In the genomic region with DNA sequence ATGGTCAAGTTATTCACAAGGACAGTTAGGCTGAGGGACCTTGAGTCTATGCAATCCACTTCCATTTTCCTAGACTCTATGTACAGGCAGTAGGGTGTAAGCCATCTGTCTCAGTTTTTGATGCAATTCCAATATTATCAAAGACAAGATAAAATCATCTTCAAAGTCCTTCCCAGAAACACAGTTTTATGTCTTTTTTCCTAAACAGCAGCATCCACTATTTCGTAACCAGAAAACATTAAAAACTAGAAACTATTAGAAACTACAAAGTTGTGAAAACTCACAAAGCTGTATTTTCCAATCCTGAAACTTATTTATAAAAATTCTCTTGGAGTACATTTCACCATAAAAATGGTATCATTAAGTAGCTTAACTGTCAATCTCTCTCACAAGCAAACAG, we compare ENCODE assay signal across 24 cellular contexts.
DNase-seq lines count a peak whose midpoint lies in the region; ATAC-seq and TF ChIP-seq lines count a peak whose summit lies in the region.
"Had no signal": no experiment of that assay in that cellular context is flagged by ENCODE, and none has a peak within 500 bp of the region (broad histone marks: within the 10 kb centered on the region; RNA-seq: fewer than 3 reads in every experiment).

No MANE protein-coding gene starts in this region.

- WGBS in heart left ventricle, 4 donors, result 93 to 99% (median 97%) methylated on average over 1 of the region's 1 CpG

- H3K27me3 ChIP-seq in cardiac muscle cell, result no peaks in the 10 kb centered on the region
- no peaks in the 10 kb centered on the region for H3K27me3 ChIP-seq in heart left ventricle
- H3K27me3 ChIP-seq: BE2C; BLaER1 treated with 17β-estradiol and CSF1 and Interleukin-3, amounts not matched to agents 10 nM and 100 nM had no signal

- TF ChIP-seq POLR2A in heart left ventricle (IDR thresholded peaks at IDR 0.05), result no peak

- peaks cover 0 to 1% of the 10 kb centered on the region in 2 donors for H3K9me3 Mint-ChIP-seq in effector memory CD8-positive, alpha-beta T cell
- no peaks in the 10 kb centered on the region for H3K9me3 Mint-ChIP-seq in stimulated activated effector memory CD8-positive, alpha-beta T cell treated with anti-CD3 and anti-CD28 coated beads, Interleukin-12 subunit alpha, Interleukin-12 subunit beta, amount 100 ng/mL, for 72 hours
- H3K9me3 Mint-ChIP-seq: GM23338, H9 had no signal

- peaks cover 21 to 35% of the 10 kb centered on the region in 2 donors for H3K4me1 Mint-ChIP-seq in effector memory CD8-positive, alpha-beta T cell (ENCODE audit: low read depth in 2 of 2)
- H3K4me1 Mint-ChIP-seq in stimulated activated effector memory CD8-positive, alpha-beta T cell treated with anti-CD3 and anti-CD28 coated beads, Interleukin-12 subunit alpha, Interleukin-12 subunit beta, amount 100 ng/mL, for 72 hours, result peaks cover 36% of the 10 kb centered on the region
- H3K4me1 Mint-ChIP-seq: CD14-positive monocyte had no signal

- peak overlapping the region; percentile 8 to 74 for H3K27ac Mint-ChIP-seq in effector memory CD8-positive, alpha-beta T cell
- H3K27ac Mint-ChIP-seq in stimulated activated effector memory CD8-positive, alpha-beta T cell treated with anti-CD3 and anti-CD28 coated beads, Interleukin-12 subunit alpha, Interleukin-12 subunit beta, amount 100 ng/mL, for 72 hours, result peak overlapping the region; percentile 21
- H3K27ac Mint-ChIP-seq: CD4-positive, alpha-beta T cell; H9 had no signal

- H3K4me1 ChIP-seq in cardiac muscle cell (ENCODE audit: low read depth), result peaks cover 41% of the 10 kb centered on the region
- peaks cover 0 to 45% (median 21%) of the 10 kb centered on the region in 12 donors for H3K4me1 ChIP-seq in heart left ventricle
- H3K4me1 ChIP-seq: A549, BE2C had no signal

- no peak for ATAC-seq in heart left ventricle
- ATAC-seq in effector memory CD8-positive, alpha-beta T cell (replicated peaks), result no peak
- no peak for ATAC-seq in stimulated activated effector memory CD8-positive, alpha-beta T cell treated with anti-CD3 and anti-CD28 coated beads, Interleukin-12 subunit alpha, Interleukin-12 subunit beta, amount 100 ng/mL, for 72 hours
- ATAC-seq in HG03095 (IDR thresholded peaks at IDR 0.05; ENCODE audit: unreplicated experiment), result no peak
- no peak for ATAC-seq in HG03139 (IDR thresholded peaks at IDR 0.05; ENCODE audit: unreplicated experiment)
- ATAC-seq: A549, GM12878, GM23338, HCT116 had no signal

- intact Hi-C loops in heart left ventricle (cut with DNase I), result loop anchor here in 2 of 10 donors (5.0 to 10.0 kb wide), 2 partner anchors 90 to 92 kb away; partner anchors contain the start of gene EPS15 (in 2 of the 2)

- H3K27ac ChIP-seq in cardiac muscle cell (peak overlapping the region; percentile 95), heart left ventricle (no peak overlapping the region)
- H3K27ac ChIP-seq: A549 had no signal

- peaks cover 30% of the 10 kb centered on the region for H3K36me3 Mint-ChIP-seq in effector memory CD8-positive, alpha-beta T cell (ENCODE audit: insufficient read depth)
- peaks cover 84% of the 10 kb centered on the region for H3K36me3 Mint-ChIP-seq in stimulated activated effector memory CD8-positive, alpha-beta T cell treated with anti-CD3 and anti-CD28 coated beads, Interleukin-12 subunit alpha, Interleukin-12 subunit beta, amount 100 ng/mL, for 72 hours

- H3K36me3 ChIP-seq in cardiac muscle cell (no peaks in the 10 kb centered on the region), heart left ventricle (peaks cover 0 to 49% (median 37%) of the 10 kb centered on the region in 9 donors)
- H3K36me3 ChIP-seq: BE2C had no signal

- DNase-seq in cardiac muscle cell (ENCODE audit: low read depth in 1 of 2, low spot score in 1 of 2) (no peak), heart left ventricle (no peak), MV-4-11 (lab: John Stamatoyannopoulos, UW) (no peak)
- DNase-seq in effector memory CD8-positive, alpha-beta T cell, result no peak
- DNase-seq in stimulated activated effector memory CD8-positive, alpha-beta T cell treated with anti-CD3 and anti-CD28 coated beads, Interleukin-12 subunit alpha, Interleukin-12 subunit beta, amount 100 ng/mL, for 72 hours (ENCODE audit: low spot score in 2 of 2), result no peak
- DNase-seq: 8988T; ACHN; AML-193; BE2C; CD4-positive, alpha-beta T cell; CD8-positive, alpha-beta memory T cell; DMS 273 treated with DMSO at 0.1 percent for 48 hours; DMS79; EL; GDM1; H9 had no signal

- H3K4me3 ChIP-seq in cardiac muscle cell, result no peak overlapping the region
- H3K4me3 ChIP-seq in heart left ventricle, result no peak overlapping the region
- H3K4me3 ChIP-seq: A549; BLaER1 treated with 17β-estradiol and CSF1 and Interleukin-3, amounts not matched to agents 10 nM and 100 nM; GM12878; GM23338 had no signal

- H3K9me3 ChIP-seq in cardiac muscle cell (ENCODE audit: low read depth) (no peaks in the 10 kb centered on the region), heart left ventricle (peaks cover 0 to 11% (median 0%) of the 10 kb centered on the region in 12 donors)
- H3K9me3 ChIP-seq: A549; BE2C; BLaER1 treated with 17β-estradiol and CSF1 and Interleukin-3, amounts not matched to agents 10 nM and 100 nM had no signal

- H3K27me3 Mint-ChIP-seq in effector memory CD8-positive, alpha-beta T cell, result no peaks in the 10 kb centered on the region
- H3K27me3 Mint-ChIP-seq: CD4-positive, alpha-beta T cell had no signal

- TF ChIP-seq CTCF in cardiac muscle cell (IDR thresholded peaks at IDR 0.05; ENCODE audit: low read depth, low read length), result no peak
- TF ChIP-seq CTCF in heart left ventricle (IDR thresholded peaks at IDR 0.05), result no peak

- H3K4me3 Mint-ChIP-seq in effector memory CD8-positive, alpha-beta T cell, result no peak overlapping the region
- no peak overlapping the region for H3K4me3 Mint-ChIP-seq in stimulated activated effector memory CD8-positive, alpha-beta T cell treated with anti-CD3 and anti-CD28 coated beads, Interleukin-12 subunit alpha, Interleukin-12 subunit beta, amount 100 ng/mL, for 72 hours
- H3K4me3 Mint-ChIP-seq: CD14-positive monocyte; CD4-positive, alpha-beta T cell; CD8-positive, alpha-beta memory T cell; GM23338; H9 had no signal
